In genomic region chr14:76966535-76966934, GRCh38 we compare ENCODE assay signal across 1 cellular context.
TF ChIP-seq lines count a peak whose summit lies in the region.

No MANE protein-coding gene starts in this region.

TF ChIP-seq in WTC11, 78 proteins besides CTCF, POLR2A, EP300 and RAD21 (continued from another document):
- no peak for TF ChIP-seq IRF2 (CRISPR knock-in tag; IDR thresholded peaks at IDR 0.05; ENCODE audit: borderline replicate concordance, low read depth)
- no peak for TF ChIP-seq ZNF121 (CRISPR knock-in tag; IDR thresholded peaks at IDR 0.05)
- TF ChIP-seq, protein P1, sequence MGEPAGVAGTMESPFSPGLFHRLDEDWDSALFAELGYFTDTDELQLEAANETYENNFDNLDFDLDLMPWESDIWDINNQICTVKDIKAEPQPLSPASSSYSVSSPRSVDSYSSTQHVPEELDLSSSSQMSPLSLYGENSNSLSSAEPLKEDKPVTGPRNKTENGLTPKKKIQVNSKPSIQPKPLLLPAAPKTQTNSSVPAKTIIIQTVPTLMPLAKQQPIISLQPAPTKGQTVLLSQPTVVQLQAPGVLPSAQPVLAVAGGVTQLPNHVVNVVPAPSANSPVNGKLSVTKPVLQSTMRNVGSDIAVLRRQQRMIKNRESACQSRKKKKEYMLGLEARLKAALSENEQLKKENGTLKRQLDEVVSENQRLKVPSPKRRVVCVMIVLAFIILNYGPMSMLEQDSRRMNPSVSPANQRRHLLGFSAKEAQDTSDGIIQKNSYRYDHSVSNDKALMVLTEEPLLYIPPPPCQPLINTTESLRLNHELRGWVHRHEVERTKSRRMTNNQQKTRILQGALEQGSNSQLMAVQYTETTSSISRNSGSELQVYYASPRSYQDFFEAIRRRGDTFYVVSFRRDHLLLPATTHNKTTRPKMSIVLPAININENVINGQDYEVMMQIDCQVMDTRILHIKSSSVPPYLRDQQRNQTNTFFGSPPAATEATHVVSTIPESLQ (CRISPR knock-in tag; IDR thresholded peaks at IDR 0.05), result no peak
- TF ChIP-seq RELA (CRISPR knock-in tag; IDR thresholded peaks at IDR 0.05; ENCODE audit: borderline replicate concordance), result no peak
- no peak for TF ChIP-seq EMX1 (CRISPR knock-in tag; IDR thresholded peaks at IDR 0.05)
- TF ChIP-seq, protein P2, sequence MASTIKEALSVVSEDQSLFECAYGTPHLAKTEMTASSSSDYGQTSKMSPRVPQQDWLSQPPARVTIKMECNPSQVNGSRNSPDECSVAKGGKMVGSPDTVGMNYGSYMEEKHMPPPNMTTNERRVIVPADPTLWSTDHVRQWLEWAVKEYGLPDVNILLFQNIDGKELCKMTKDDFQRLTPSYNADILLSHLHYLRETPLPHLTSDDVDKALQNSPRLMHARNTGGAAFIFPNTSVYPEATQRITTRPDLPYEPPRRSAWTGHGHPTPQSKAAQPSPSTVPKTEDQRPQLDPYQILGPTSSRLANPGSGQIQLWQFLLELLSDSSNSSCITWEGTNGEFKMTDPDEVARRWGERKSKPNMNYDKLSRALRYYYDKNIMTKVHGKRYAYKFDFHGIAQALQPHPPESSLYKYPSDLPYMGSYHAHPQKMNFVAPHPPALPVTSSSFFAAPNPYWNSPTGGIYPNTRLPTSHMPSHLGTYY (CRISPR knock-in tag; IDR thresholded peaks at IDR 0.05), result no peak
